In genomic region chr10:69655124-69655867, GRCh38 we compare ENCODE assay signal across 17 cellular contexts. TPM values are rescaled to one million over a fixed set of nuclear protein-coding genes. Genes with fewer than 3 reads are reported as not detected.
DNase-seq lines count a peak whose midpoint lies in the region; ATAC-seq and TF ChIP-seq lines count a peak whose summit lies in the region.
"Had no signal": no experiment of that assay in that cellular context is flagged by ENCODE, and none has a peak within 500 bp of the region (broad histone marks: within the 10 kb centered on the region; RNA-seq: fewer than 3 reads in every experiment).

No MANE protein-coding gene starts in this region.

- TF ChIP-seq CTCF in GM23338 (conservative IDR thresholded peaks at IDR 0.05; ENCODE audit: low read depth in 2 of 2) (peak in 1 of 2 experiments; percentile 53; a peak in 2 of 4 replicates), WTC11 (IDR thresholded peaks at IDR 0.05) (no peak), neural progenitor cell (IDR thresholded peaks at IDR 0.05) (no peak), dorsolateral prefrontal cortex (IDR thresholded peaks at IDR 0.05 in 54 of 56, conservative IDR thresholded peaks at IDR 0.05 in 2 of 56; ENCODE audit: low read depth in 1 of 56, partially characterized antibody in 56 of 56) (no peak)

- no peaks in the 10 kb centered on the region for H4K20me1 ChIP-seq in GM23338 (replicated peaks; ENCODE audit: insufficient read depth)
- H4K20me1 ChIP-seq in neural progenitor cell (ENCODE audit: low read depth): no peaks in the 10 kb centered on the region

- intact Hi-C loops in dorsolateral prefrontal cortex (cut with DNase I): no loop called here

- H3K4me2 ChIP-seq in GM23338 (0 out of 2 replicates have a peak overlapping the region, but pooled peaks have one; percentile 19), neural progenitor cell (no peak overlapping the region)

- no peaks in the 10 kb centered on the region for H3K27me3 ChIP-seq in GM23338 (ENCODE audit: insufficient read depth)
- no peaks in the 10 kb centered on the region for H3K27me3 ChIP-seq in neural progenitor cell
- H3K27me3 ChIP-seq in dorsolateral prefrontal cortex: peaks cover 0 to 46% (median 0%) of the 10 kb centered on the region in 45 donors

- CTCF ChIA-PET in WTC11 (lab: Charles Lee): interaction anchor here (0.7 to 17.6 kb wide), 9 partner anchors 5 to 146 kb away, joined by 3 to 256 read pairs (median 9); no protein-coding TSS in a partner anchor

- H3K4me3 Mint-ChIP-seq in GM23338: no peak overlapping the region; the same call in 2 of the 3 replicates
- H3K4me3 Mint-ChIP-seq in WTC11: no peak overlapping the region
- no peak overlapping the region for H3K4me3 Mint-ChIP-seq in neural progenitor cell
- H3K4me3 Mint-ChIP-seq: B cell had no signal

- H3K27ac Mint-ChIP-seq in GM23338 (no peak overlapping the region), WTC11 (no peak overlapping the region), neural progenitor cell (peak overlapping the region; percentile 87)
- H3K27ac Mint-ChIP-seq: B cell had no signal

- H3K36me3 ChIP-seq in GM23338 (ENCODE audit: insufficient read depth) (no peaks in the 10 kb centered on the region), neural progenitor cell (no peaks in the 10 kb centered on the region)

- H3K4me1 Mint-ChIP-seq in GM23338 (peaks cover 25% of the 10 kb centered on the region), WTC11 (peaks cover 40% of the 10 kb centered on the region), neural progenitor cell (peaks cover 45% of the 10 kb centered on the region)
- H3K4me1 Mint-ChIP-seq: B cell had no signal

- H3K4me1 ChIP-seq in GM23338 (ENCODE audit: insufficient read depth) (no peaks in the 10 kb centered on the region; the same call in 1 of the 2 replicates), neural progenitor cell (peaks cover 29% of the 10 kb centered on the region)

- H3K79me2 ChIP-seq in GM23338 (replicated peaks; ENCODE audit: insufficient read depth) (no peaks in the 10 kb centered on the region), neural progenitor cell (ENCODE audit: low read depth) (no peaks in the 10 kb centered on the region)

- H2AFZ ChIP-seq in GM23338: peak overlapping the region; percentile 90
- H2AFZ ChIP-seq in neural progenitor cell (replicated peaks): peak overlapping the region; percentile 32

- H3K9me3 Mint-ChIP-seq in GM23338 (peaks cover 9% of the 10 kb centered on the region), WTC11 (no peaks in the 10 kb centered on the region), neural progenitor cell (no peaks in the 10 kb centered on the region)

- no peak overlapping the region for H3K27ac ChIP-seq in GM23338 (ENCODE audit: low read depth)
- H3K27ac ChIP-seq in neural progenitor cell: no peak overlapping the region
- no peak overlapping the region for H3K27ac ChIP-seq in dorsolateral prefrontal cortex
- H3K27ac ChIP-seq: 22Rv1 had no signal

- DNase-seq in DMS 273 (lab: John Stamatoyannopoulos, UW; ENCODE audit: unreplicated experiment): peak; percentile 19
- DNase-seq in DMS 273 treated with DMSO at 0.1 percent for 48 hours (lab: John Stamatoyannopoulos, UW): no peak
- no peak for DNase-seq in GM23338 (ENCODE audit: low spot score)
- DNase-seq in WTC11 (ENCODE audit: low spot score): no peak
- no peak for DNase-seq in neural progenitor cell (ENCODE audit: low spot score)
- no peak for DNase-seq in inferior parietal cortex (ENCODE audit: extremely low spot score)
- no peak for DNase-seq in NCI-H1417 (lab: John Stamatoyannopoulos, UW)
- no peak for DNase-seq in dorsolateral prefrontal cortex
- DNase-seq: GDM1, NCI-H1105, NCI-H1694, NCI-H748 treated with DMSO at 0.1 percent for 48 hours, SIG-M5 had no signal

- H3K27me3 Mint-ChIP-seq in GM23338 (ENCODE audit: insufficient read depth, low read depth, poor library complexity) (peaks cover 12% of the 10 kb centered on the region), WTC11 (ENCODE audit: low read depth) (peaks cover 3% of the 10 kb centered on the region), neural progenitor cell (ENCODE audit: insufficient read depth, low read depth) (peaks cover 3% of the 10 kb centered on the region)

- no peaks in the 10 kb centered on the region for H3F3A ChIP-seq in GM23338 (replicated peaks; ENCODE audit: low read depth)
- no peaks in the 10 kb centered on the region for H3F3A ChIP-seq in neural progenitor cell (ENCODE audit: low read depth)

- H3K9me2 ChIP-seq in GM23338 (ENCODE audit: insufficient read depth): no peaks in the 10 kb centered on the region

- no peaks in the 10 kb centered on the region for H3K9me3 ChIP-seq in neural progenitor cell (ENCODE audit: low read depth)

- POLR2A ChIA-PET in WTC11 (lab: Charles Lee): no interaction called here

- H3K36me3 Mint-ChIP-seq in GM23338 (ENCODE audit: low read depth) (no peaks in the 10 kb centered on the region), WTC11 (no peaks in the 10 kb centered on the region), neural progenitor cell (no peaks in the 10 kb centered on the region)

- ATAC-seq in GM23338 (peak; percentile 21), WTC11 (peak; percentile 13)
- ATAC-seq: HCT116, K562 had no signal

- H3K9ac ChIP-seq in neural progenitor cell: no peak overlapping the region

- no peak overlapping the region for H3K4me3 ChIP-seq in GM23338
- no peak overlapping the region for H3K4me3 ChIP-seq in neural progenitor cell
- H3K4me3 ChIP-seq in dorsolateral prefrontal cortex: no peak overlapping the region
- H3K4me3 ChIP-seq: K562 had no signal

TF ChIP-seq in GM23338, 12 proteins besides CTCF, POLR2A, EP300 and RAD21:
- TF ChIP-seq EZH2phosphoT487 (IDR thresholded peaks at IDR 0.05; ENCODE audit: unreplicated experiment) (no peak), ETS1 (IDR thresholded peaks at IDR 0.05) (no peak), ZNF331 (CRISPR knock-in tag; IDR thresholded peaks at IDR 0.05; ENCODE audit: low read depth) (no peak), NANOG (IDR thresholded peaks at IDR 0.05; ENCODE audit: borderline replicate concordance) (no peak), STAT1 (IDR thresholded peaks at IDR 0.05; ENCODE audit: unreplicated experiment) (no peak), ZNF114 (CRISPR knock-in tag; IDR thresholded peaks at IDR 0.05) (no peak)

TF ChIP-seq in WTC11, 78 proteins besides CTCF, POLR2A, EP300 and RAD21:
- no peak for TF ChIP-seq RORB (CRISPR knock-in tag; IDR thresholded peaks at IDR 0.05)
- TF ChIP-seq, protein P1, sequence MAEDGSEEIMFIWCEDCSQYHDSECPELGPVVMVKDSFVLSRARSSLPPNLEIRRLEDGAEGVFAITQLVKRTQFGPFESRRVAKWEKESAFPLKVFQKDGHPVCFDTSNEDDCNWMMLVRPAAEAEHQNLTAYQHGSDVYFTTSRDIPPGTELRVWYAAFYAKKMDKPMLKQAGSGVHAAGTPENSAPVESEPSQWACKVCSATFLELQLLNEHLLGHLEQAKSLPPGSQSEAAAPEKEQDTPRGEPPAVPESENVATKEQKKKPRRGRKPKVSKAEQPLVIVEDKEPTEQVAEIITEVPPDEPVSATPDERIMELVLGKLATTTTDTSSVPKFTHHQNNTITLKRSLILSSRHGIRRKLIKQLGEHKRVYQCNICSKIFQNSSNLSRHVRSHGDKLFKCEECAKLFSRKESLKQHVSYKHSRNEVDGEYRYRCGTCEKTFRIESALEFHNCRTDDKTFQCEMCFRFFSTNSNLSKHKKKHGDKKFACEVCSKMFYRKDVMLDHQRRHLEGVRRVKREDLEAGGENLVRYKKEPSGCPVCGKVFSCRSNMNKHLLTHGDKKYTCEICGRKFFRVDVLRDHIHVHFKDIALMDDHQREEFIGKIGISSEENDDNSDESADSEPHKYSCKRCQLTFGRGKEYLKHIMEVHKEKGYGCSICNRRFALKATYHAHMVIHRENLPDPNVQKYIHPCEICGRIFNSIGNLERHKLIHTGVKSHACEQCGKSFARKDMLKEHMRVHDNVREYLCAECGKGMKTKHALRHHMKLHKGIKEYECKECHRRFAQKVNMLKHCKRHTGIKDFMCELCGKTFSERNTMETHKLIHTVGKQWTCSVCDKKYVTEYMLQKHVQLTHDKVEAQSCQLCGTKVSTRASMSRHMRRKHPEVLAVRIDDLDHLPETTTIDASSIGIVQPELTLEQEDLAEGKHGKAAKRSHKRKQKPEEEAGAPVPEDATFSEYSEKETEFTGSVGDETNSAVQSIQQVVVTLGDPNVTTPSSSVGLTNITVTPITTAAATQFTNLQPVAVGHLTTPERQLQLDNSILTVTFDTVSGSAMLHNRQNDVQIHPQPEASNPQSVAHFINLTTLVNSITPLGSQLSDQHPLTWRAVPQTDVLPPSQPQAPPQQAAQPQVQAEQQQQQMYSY (CRISPR knock-in tag; IDR thresholded peaks at IDR 0.05): no peak
- TF ChIP-seq SMAD3 (CRISPR knock-in tag; IDR thresholded peaks at IDR 0.05; ENCODE audit: borderline replicate concordance): no peak
- TF ChIP-seq TEAD1 (CRISPR knock-in tag; IDR thresholded peaks at IDR 0.05): no peak
- TF ChIP-seq SOX15 (CRISPR knock-in tag; IDR thresholded peaks at IDR 0.05): no peak
- TF ChIP-seq, protein P2, sequence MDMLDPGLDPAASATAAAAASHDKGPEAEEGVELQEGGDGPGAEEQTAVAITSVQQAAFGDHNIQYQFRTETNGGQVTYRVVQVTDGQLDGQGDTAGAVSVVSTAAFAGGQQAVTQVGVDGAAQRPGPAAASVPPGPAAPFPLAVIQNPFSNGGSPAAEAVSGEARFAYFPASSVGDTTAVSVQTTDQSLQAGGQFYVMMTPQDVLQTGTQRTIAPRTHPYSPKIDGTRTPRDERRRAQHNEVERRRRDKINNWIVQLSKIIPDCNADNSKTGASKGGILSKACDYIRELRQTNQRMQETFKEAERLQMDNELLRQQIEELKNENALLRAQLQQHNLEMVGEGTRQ (CRISPR knock-in tag; IDR thresholded peaks at IDR 0.05): no peak
- no peak for TF ChIP-seq GTF2I (CRISPR knock-in tag; conservative IDR thresholded peaks at IDR 0.05)
- TF ChIP-seq OVOL2 (CRISPR knock-in tag; IDR thresholded peaks at IDR 0.05; ENCODE audit: borderline replicate concordance): no peak

RNA-seq across cellular contexts. Expression of gene FAM241B, which starts 25.2 kb away (rescaled TPM):
- total RNA-seq in GM23338 (2014; rRNA removed; shearing (Covaris generic)): 6.7 and 8.7 TPM in 2 replicates
- 28.3 and 30.6 TPM in 2 replicates for polyA plus RNA-seq in GM23338 (2016; fragmentation: Nextera tagmentation; extraction: Ambion mirVana)
- total RNA-seq in WTC11 (2021) (24.4 to 28.9 TPM (median 26.9 TPM) in 3 replicates), neural progenitor cell (ENCODE audit: low replicate concordance) (2.6 and 4.6 TPM in 2 replicates), dorsolateral prefrontal cortex (10 to 100 TPM; 13.4 to 54.2 (median 37.1) TPM)
